Comparison of ENCODE assay signal across 1 cellular context in the genomic region with DNA sequence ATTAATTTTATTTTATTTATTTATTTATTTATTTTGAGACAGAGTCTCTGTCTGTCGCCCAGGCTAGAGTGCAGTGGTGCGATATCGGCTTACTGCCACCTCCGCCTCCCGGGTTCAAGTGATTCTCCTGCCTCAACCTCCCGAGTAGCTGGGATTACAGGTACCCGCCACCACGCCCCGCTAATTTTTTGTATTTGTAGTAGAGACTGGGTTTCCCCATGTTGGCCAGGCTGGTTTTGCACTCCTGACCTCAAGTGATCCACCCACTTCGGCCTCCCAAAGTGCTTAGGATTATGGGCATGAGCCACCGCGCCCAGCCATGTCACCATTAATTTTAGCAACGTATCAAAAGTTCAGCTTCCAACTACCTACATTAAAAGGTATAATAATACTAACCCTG.
TF ChIP-seq lines count a peak whose summit lies in the region.

No MANE protein-coding gene starts in this region.

TF ChIP-seq in GM12878, 131 proteins besides CTCF, POLR2A, EP300 and RAD21:
- TF ChIP-seq MEF2A (IDR thresholded peaks at IDR 0.05; ENCODE audit: insufficient read depth, low read depth, low read length) (0 out of 2 replicates have a peak, but pooled peaks have one; percentile 16), RUNX3 (IDR thresholded peaks at IDR 0.05; ENCODE audit: low read length) (peak; percentile 11; the same call in 1 of the 2 replicates)
- TF ChIP-seq, protein P1, sequence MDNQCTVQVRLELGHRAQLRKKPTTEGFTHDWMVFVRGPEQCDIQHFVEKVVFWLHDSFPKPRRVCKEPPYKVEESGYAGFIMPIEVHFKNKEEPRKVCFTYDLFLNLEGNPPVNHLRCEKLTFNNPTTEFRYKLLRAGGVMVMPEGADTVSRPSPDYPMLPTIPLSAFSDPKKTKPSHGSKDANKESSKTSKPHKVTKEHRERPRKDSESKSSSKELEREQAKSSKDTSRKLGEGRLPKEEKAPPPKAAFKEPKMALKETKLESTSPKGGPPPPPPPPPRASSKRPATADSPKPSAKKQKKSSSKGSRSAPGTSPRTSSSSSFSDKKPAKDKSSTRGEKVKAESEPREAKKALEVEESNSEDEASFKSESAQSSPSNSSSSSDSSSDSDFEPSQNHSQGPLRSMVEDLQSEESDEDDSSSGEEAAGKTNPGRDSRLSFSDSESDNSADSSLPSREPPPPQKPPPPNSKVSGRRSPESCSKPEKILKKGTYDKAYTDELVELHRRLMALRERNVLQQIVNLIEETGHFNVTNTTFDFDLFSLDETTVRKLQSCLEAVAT (IDR thresholded peaks at IDR 0.05), result peak; percentile 89
- TF ChIP-seq, protein P2, sequence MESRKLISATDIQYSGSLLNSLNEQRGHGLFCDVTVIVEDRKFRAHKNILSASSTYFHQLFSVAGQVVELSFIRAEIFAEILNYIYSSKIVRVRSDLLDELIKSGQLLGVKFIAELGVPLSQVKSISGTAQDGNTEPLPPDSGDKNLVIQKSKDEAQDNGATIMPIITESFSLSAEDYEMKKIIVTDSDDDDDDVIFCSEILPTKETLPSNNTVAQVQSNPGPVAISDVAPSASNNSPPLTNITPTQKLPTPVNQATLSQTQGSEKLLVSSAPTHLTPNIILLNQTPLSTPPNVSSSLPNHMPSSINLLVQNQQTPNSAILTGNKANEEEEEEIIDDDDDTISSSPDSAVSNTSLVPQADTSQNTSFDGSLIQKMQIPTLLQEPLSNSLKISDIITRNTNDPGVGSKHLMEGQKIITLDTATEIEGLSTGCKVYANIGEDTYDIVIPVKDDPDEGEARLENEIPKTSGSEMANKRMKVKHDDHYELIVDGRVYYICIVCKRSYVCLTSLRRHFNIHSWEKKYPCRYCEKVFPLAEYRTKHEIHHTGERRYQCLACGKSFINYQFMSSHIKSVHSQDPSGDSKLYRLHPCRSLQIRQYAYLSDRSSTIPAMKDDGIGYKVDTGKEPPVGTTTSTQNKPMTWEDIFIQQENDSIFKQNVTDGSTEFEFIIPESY (IDR thresholded peaks at IDR 0.05), result peak; percentile 95
